In the genomic region with DNA sequence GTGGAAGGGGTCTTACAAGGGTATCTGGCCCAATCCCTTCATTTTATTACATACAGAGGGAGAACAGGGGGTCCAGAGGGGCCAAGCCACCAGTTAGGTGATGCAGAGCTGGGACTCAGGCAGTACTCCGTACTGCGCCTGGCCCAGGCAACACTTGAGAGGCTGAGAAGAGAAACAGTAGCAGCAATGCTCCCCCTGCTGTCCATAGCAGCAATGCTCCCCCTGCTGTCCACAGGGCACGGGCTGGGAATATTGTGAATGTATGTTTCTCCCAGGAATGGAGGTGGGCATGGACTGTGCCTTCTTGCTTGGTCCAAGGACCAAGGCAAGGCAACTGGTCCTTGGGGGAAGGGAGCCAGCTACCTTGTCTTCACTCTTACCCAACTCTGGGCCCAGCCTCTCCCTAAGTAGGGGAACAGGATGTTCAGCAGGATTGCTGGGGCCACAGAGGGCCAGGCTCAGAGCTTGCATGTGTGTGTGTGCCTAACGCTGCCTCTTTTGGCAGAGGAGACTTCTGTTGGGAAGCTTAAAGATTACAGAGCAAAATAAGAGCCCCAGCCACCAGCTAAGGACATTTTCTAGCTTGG, we compare ENCODE assay signal across 8 cellular contexts. TPM values are rescaled to one million over a fixed set of nuclear protein-coding genes. Genes with fewer than 3 reads are reported as not detected.
DNase-seq lines count a peak whose midpoint lies in the region; ATAC-seq and TF ChIP-seq lines count a peak whose summit lies in the region.

No MANE protein-coding gene starts in this region.

- H3K4me1 Mint-ChIP-seq in natural killer cell treated with Interleukin-12 subunit alpha and Interleukin-12 subunit beta and Interleukin-15 and Interleukin-18, amount 100 ng/mL, for 72 hours (ENCODE audit: low read depth in 2 of 2): peaks cover 26 to 35% of the 10 kb centered on the region in 2 donors

- 62% methylated on average over 3 of the region's 4 CpGs for WGBS in esophagus muscularis mucosa

- H3K4me3 ChIP-seq in esophagus muscularis mucosa: no peak overlapping the region

- TF ChIP-seq EP300 in esophagus muscularis mucosa (IDR thresholded peaks at IDR 0.05): no peak

- no peaks in the 10 kb centered on the region for H3K9me3 Mint-ChIP-seq in natural killer cell treated with Interleukin-12 subunit alpha and Interleukin-12 subunit beta and Interleukin-15 and Interleukin-18, amount 100 ng/mL, for 72 hours

- H3K36me3 ChIP-seq in esophagus muscularis mucosa: peaks cover 0 to 28% (median 5%) of the 10 kb centered on the region in 4 donors

- ATAC-seq in natural killer cell treated with Interleukin-12 subunit alpha and Interleukin-12 subunit beta and Interleukin-15 and Interleukin-18, amount 100 ng/mL, for 72 hours: no peak
- ATAC-seq in GM21515 (IDR thresholded peaks at IDR 0.05; ENCODE audit: unreplicated experiment): no peak
- no peak for ATAC-seq in HG02970 (IDR thresholded peaks at IDR 0.05; ENCODE audit: low FRiP score, unreplicated experiment)

- H3K4me1 ChIP-seq in esophagus muscularis mucosa: peaks cover 22 to 63% (median 62%) of the 10 kb centered on the region in 4 donors

- peak; percentile 69 for DNase-seq in activated CD8-positive, alpha-beta memory T cell treated with anti-CD3 and anti-CD28 coated beads, Interleukin-2, amount 50 U/mL, for 48 hours
- DNase-seq in activated CD8-positive, alpha-beta memory T cell treated with anti-CD3 and anti-CD28 coated beads, Interleukin-2, amount 50 U/mL, for 4 hours: no peak
- DNase-seq in NCI-H1105 (lab: John Stamatoyannopoulos, UW) (peak; percentile 46), esophagus muscularis mucosa (ENCODE audit: extremely low spot score) (no peak)
- DNase-seq in natural killer cell treated with Interleukin-12 subunit alpha and Interleukin-12 subunit beta and Interleukin-15 and Interleukin-18, amount 100 ng/mL, for 72 hours (ENCODE audit: low spot score): peak; percentile 64

- H3K9me3 ChIP-seq in esophagus muscularis mucosa: no peaks in the 10 kb centered on the region

- no peaks in the 10 kb centered on the region for H3K27me3 Mint-ChIP-seq in natural killer cell treated with Interleukin-12 subunit alpha and Interleukin-12 subunit beta and Interleukin-15 and Interleukin-18, amount 100 ng/mL, for 72 hours

- intact Hi-C loops in esophagus muscularis mucosa (cut with DNase I): no loop called here

- H3K27ac Mint-ChIP-seq in natural killer cell treated with Interleukin-12 subunit alpha and Interleukin-12 subunit beta and Interleukin-15 and Interleukin-18, amount 100 ng/mL, for 72 hours: peak overlapping the region; percentile 87 to 94

- no peaks in the 10 kb centered on the region for H3K27me3 ChIP-seq in esophagus muscularis mucosa

- H3K36me3 Mint-ChIP-seq in natural killer cell treated with Interleukin-12 subunit alpha and Interleukin-12 subunit beta and Interleukin-15 and Interleukin-18, amount 100 ng/mL, for 72 hours: no peaks in the 10 kb centered on the region

- no peak for TF ChIP-seq POLR2A in esophagus muscularis mucosa (IDR thresholded peaks at IDR 0.05; ENCODE audit: low read depth)

- H3K27ac ChIP-seq in VCaP: peak overlapping the region; percentile 66
- peak overlapping the region; percentile 40 to 60 (median 51) for H3K27ac ChIP-seq in esophagus muscularis mucosa (replicated peaks in 1 of 4)

- TF ChIP-seq CTCF in VCaP (conservative IDR thresholded peaks at IDR 0.05) (peak; percentile 83), esophagus muscularis mucosa (IDR thresholded peaks at IDR 0.05) (peak; percentile 38 to 64 (median 45))

- H3K4me3 Mint-ChIP-seq in natural killer cell treated with Interleukin-12 subunit alpha and Interleukin-12 subunit beta and Interleukin-15 and Interleukin-18, amount 100 ng/mL, for 72 hours: peak overlapping the region; percentile 59

RNA-seq across cellular contexts. Expression of gene FAM83C, which starts 14.8 kb away (rescaled TPM):
- total RNA-seq in esophagus muscularis mucosa: not detected
- under 1 TPM in 1 of 2 donors, not detected in 1; 0.10 TPM for total RNA-seq in natural killer cell treated with Interleukin-12 subunit alpha and Interleukin-12 subunit beta and Interleukin-15 and Interleukin-18, amount 100 ng/mL, for 72 hours

RNA-seq across cellular contexts. Expression of gene EIF6, which starts 22.5 kb away (rescaled TPM):
- 100 to 1,000 TPM in 1 of 4 donors, 10 to 100 TPM in 3; 47.8 to 106 (median 85.0) TPM for total RNA-seq in esophagus muscularis mucosa
- 100 to 1,000 TPM; 154 to 233 TPM for total RNA-seq in natural killer cell treated with Interleukin-12 subunit alpha and Interleukin-12 subunit beta and Interleukin-15 and Interleukin-18, amount 100 ng/mL, for 72 hours

RNA-seq across cellular contexts. Expression of gene MMP24OS, which starts 29.1 kb away (rescaled TPM):
- total RNA-seq in esophagus muscularis mucosa: 10 to 100 TPM; 27.7 to 37.8 (median 32.0) TPM
- total RNA-seq in natural killer cell treated with Interleukin-12 subunit alpha and Interleukin-12 subunit beta and Interleukin-15 and Interleukin-18, amount 100 ng/mL, for 72 hours: 10 to 100 TPM; 35.6 to 51.2 TPM

Comparison
In these comparisons a context has a peak if more than half of its experiments do, and no peak if none do; other contexts are left out.
1. DNase-seq: peak in activated CD8-positive, alpha-beta memory T cell treated with anti-CD3 and anti-CD28 coated beads, Interleukin-2, amount 50 U/mL, for 48 hours (single experiment), NCI-H1105 (single experiment) and natural killer cell treated with Interleukin-12 subunit alpha and Interleukin-12 subunit beta and Interleukin-15 and Interleukin-18, amount 100 ng/mL, for 72 hours (single experiment); none in activated CD8-positive, alpha-beta memory T cell treated with anti-CD3 and anti-CD28 coated beads, Interleukin-2, amount 50 U/mL, for 4 hours (single experiment) and esophagus muscularis mucosa (single experiment).